8 cellular contexts compared by ENCODE assay signal in the genomic region with DNA sequence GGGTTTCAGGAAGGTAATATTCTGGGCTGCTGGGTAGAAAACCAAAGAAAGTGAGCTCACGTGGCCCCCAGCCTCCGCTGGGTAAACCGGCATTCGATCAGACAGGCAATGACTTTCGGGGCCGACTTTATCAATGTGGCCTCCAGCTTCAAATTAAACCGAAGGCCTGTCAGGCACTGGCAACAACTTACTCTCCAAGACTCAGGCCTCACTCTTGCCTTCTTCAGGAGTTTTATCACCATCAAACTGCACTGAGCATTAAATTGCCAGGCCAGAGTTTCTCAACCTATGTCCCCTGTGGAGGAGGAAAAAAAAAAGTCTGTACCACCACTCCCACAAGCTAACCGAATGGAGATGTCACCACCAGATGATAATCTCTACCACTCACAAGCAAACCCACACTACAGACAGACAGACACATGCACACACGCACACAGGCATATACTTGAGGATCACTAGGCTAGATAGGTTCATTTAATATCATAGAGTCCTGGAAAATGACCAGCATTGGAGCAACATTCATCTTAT. TPM values are rescaled to one million over a fixed set of nuclear protein-coding genes. Genes with fewer than 3 reads are reported as not detected.
A peak's percentile ranks its signal among the peaks of the same experiment; 100 is the strongest.
DNase-seq lines count a peak whose midpoint lies in the region; TF ChIP-seq lines count a peak whose summit lies in the region.

No MANE protein-coding gene starts in this region.

- H3K27ac Mint-ChIP-seq in H9 (no peak overlapping the region; a peak in 1 of 7 replicates), progenitor cell of endocrine pancreas (peak overlapping the region; percentile 87)

- no peaks in the 10 kb centered on the region; the same call in 1 of the 2 replicates for H3K79me2 ChIP-seq in H9 (ENCODE audit: insufficient read depth, low read length)

- H2BK15ac ChIP-seq in H9 (ENCODE audit: low read depth, low read length), result no peak overlapping the region

- peaks cover 18% of the 10 kb centered on the region for H3K23me2 ChIP-seq in H9 (ENCODE audit: insufficient read length, low read depth, low read length, poor library complexity, severe bottlenecking)

- H3K4me1 Mint-ChIP-seq in H9 (peaks cover 26 to 31% of the 10 kb centered on the region in 2 experiments), progenitor cell of endocrine pancreas (ENCODE audit: low read depth) (peaks cover 16% of the 10 kb centered on the region)

- H2BK12ac ChIP-seq in H9 (ENCODE audit: insufficient read length, low read depth, low read length), result no peak overlapping the region

- H3K4me2 ChIP-seq in H9 (ENCODE audit: insufficient read depth, insufficient read length, low read length), result peak overlapping the region; percentile 69

- H3T11ph ChIP-seq in H9 (ENCODE audit: low read length), result no peak overlapping the region

- no peak overlapping the region for H3K23ac ChIP-seq in H9 (ENCODE audit: insufficient read length, low read depth, low read length)

- H3K4me1 ChIP-seq in H9 (ENCODE audit: insufficient read depth, low read length), result peaks cover 3% of the 10 kb centered on the region; the same call in 1 of the 2 replicates

- no peaks in the 10 kb centered on the region for H4K20me1 ChIP-seq in H9 (ENCODE audit: control insufficient read depth, insufficient read depth, insufficient read length)

- no peak overlapping the region for H4K8ac ChIP-seq in H9 (replicated peaks; ENCODE audit: insufficient read length, low read depth, low read length)

- no peak overlapping the region for H2AK5ac ChIP-seq in H9 (ENCODE audit: insufficient read length, low read length)

- no peak overlapping the region for H2BK5ac ChIP-seq in H9 (ENCODE audit: insufficient read length, low read length)

- no peaks in the 10 kb centered on the region for H3K9me3 ChIP-seq in H9 (ENCODE audit: control insufficient read depth, low read depth, low read length)

- WGBS in H9 (ENCODE audit: extremely low coverage, insufficient read length, low lambda C conversion rate), result no CpG with 5 or more reads among the region's 9 CpGs

- POLR2A ChIA-PET in RWPE1 (lab: Yijun Ruan, JAX; ENCODE audit: low non-redundant PET), result no interaction called here

- no peak overlapping the region for H3K14ac ChIP-seq in H9 (ENCODE audit: insufficient read depth, low read length)

- no peak for TF ChIP-seq CTCF in H9 (conservative IDR thresholded peaks at IDR 0.05)
- TF ChIP-seq CTCF in RWPE1 (conservative IDR thresholded peaks at IDR 0.05; ENCODE audit: low read depth), result no peak
- TF ChIP-seq CTCF in progenitor cell of endocrine pancreas (IDR thresholded peaks at IDR 0.05; ENCODE audit: unreplicated experiment), result no peak

- H2BK120ac ChIP-seq in H9 (ENCODE audit: low read depth, low read length, poor library complexity, severe bottlenecking), result no peak overlapping the region

- peaks cover 4% of the 10 kb centered on the region; the same call in 1 of the 2 replicates for H3K27me3 Mint-ChIP-seq in H9 (ENCODE audit: low read depth)
- H3K27me3 Mint-ChIP-seq in progenitor cell of endocrine pancreas, result peaks cover 43% of the 10 kb centered on the region

- no peak overlapping the region for H3K18ac ChIP-seq in H9 (ENCODE audit: insufficient read length, low read depth, low read length)

- H2AFZ ChIP-seq in H9 (ENCODE audit: low read length), result no peak overlapping the region

- no peak overlapping the region for H3K9ac ChIP-seq in H9 (ENCODE audit: extremely low read depth, insufficient read length, low read length)

- H4K91ac ChIP-seq in H9 (ENCODE audit: insufficient read length, low read depth, low read length), result no peak overlapping the region

- no peaks in the 10 kb centered on the region for H3K36me3 Mint-ChIP-seq in H9 (ENCODE audit: insufficient read depth in 1 of 3, low read depth in 3 of 3)
- H3K36me3 Mint-ChIP-seq in progenitor cell of endocrine pancreas (ENCODE audit: insufficient read depth), result no peaks in the 10 kb centered on the region

- H3K9me3 Mint-ChIP-seq in H9 (no peaks in the 10 kb centered on the region), progenitor cell of endocrine pancreas (ENCODE audit: low read depth) (no peaks in the 10 kb centered on the region)

- H3K4ac ChIP-seq in H9 (ENCODE audit: low read depth, low read length), result no peak overlapping the region

- no peaks in the 10 kb centered on the region for H3K27me3 ChIP-seq in H9 (ENCODE audit: insufficient read depth, low read length)

- H4K5ac ChIP-seq in H9 (ENCODE audit: insufficient read length, low read depth, low read length), result no peak overlapping the region

- CTCF ChIA-PET in RWPE1 (lab: Yijun Ruan, JAX), result interaction anchor here (0.6 to 0.7 kb wide), 2 partner anchors 27 to 1930 kb away, joined by 5 to 10 read pairs; no protein-coding TSS in a partner anchor

- DNase-seq in H9, result no peak
- DNase-seq in RWPE1 (ENCODE audit: low spot score), result no peak
- no peak for DNase-seq in epithelial cell of prostate (ENCODE audit: low read depth, low spot score)
- no peak for DNase-seq in progenitor cell of endocrine pancreas (ENCODE audit: low spot score, unreplicated experiment)
- no peak for DNase-seq in D341Med (ENCODE audit: low spot score)
- no peak for DNase-seq in SW480 (ENCODE audit: low spot score)
- no peak for DNase-seq in GOT3 (lab: John Stamatoyannopoulos, UW)
- no peak for DNase-seq in NCI-H2081 treated with DMSO at 0.1 percent for 48 hours (lab: John Stamatoyannopoulos, UW)

- H3K56ac ChIP-seq in H9 (ENCODE audit: insufficient read length, low read depth, low read length), result no peak overlapping the region

- H3K27ac ChIP-seq in H9 (ENCODE audit: insufficient read length, low read depth, low read length) (no peak overlapping the region), RWPE1 (peak overlapping the region; percentile 86), epithelial cell of prostate (peak overlapping the region; percentile 84)

- no peak overlapping the region for H2BK20ac ChIP-seq in H9 (ENCODE audit: low read depth, low read length, poor library complexity, severe bottlenecking)

- H3K4me3 Mint-ChIP-seq in H9, result peak overlapping the region; percentile 78 to 88
- peak overlapping the region; percentile 77 for H3K4me3 Mint-ChIP-seq in progenitor cell of endocrine pancreas (ENCODE audit: low read depth)

- H3K79me1 ChIP-seq in H9 (ENCODE audit: insufficient read depth, low read depth, low read length, poor library complexity, severe bottlenecking), result no peaks in the 10 kb centered on the region

RNA-seq across cellular contexts. Expression of a gene that starts 1.1 kb away (rescaled TPM):
- 9.6 and 9.9 TPM in 2 replicates for total RNA-seq in H9 (2021)
- 3.0 and 4.5 TPM in 2 replicates for total RNA-seq in progenitor cell of endocrine pancreas
